23 cellular contexts compared by ENCODE assay signal in genomic region chr10:96236090-96236478, GRCh38. TPM values are rescaled to one million over a fixed set of nuclear protein-coding genes. Genes with fewer than 3 reads are reported as not detected.
DNase-seq lines count a peak whose midpoint lies in the region; ATAC-seq and TF ChIP-seq lines count a peak whose summit lies in the region.
"Had no signal": no experiment of that assay in that cellular context is flagged by ENCODE, and none has a peak within 500 bp of the region (broad histone marks: within the 10 kb centered on the region; RNA-seq: fewer than 3 reads in every experiment).

No MANE protein-coding gene starts in this region.

- no peak for TF ChIP-seq CTCF in activated B cell treated with CpG ODN at 0.5 μM for 24 hours (IDR thresholded peaks at IDR 0.05)

- no peak overlapping the region for H3K4me3 ChIP-seq in neuronal stem cell (ENCODE audit: low read length in 2 of 2)
- H3K4me3 ChIP-seq: breast epithelium, dorsolateral prefrontal cortex, left lung, MG63 had no signal

- H2AFZ ChIP-seq in neuronal stem cell (ENCODE audit: low read length): no peak overlapping the region

- H2BK5ac ChIP-seq in neuronal stem cell (ENCODE audit: low read length): no peak overlapping the region

- H3K23ac ChIP-seq in neuronal stem cell (ENCODE audit: low read depth, low read length, poor library complexity): no peak overlapping the region

- H3K4me3 Mint-ChIP-seq in activated B cell treated with CpG ODN at 0.5 μM for 24 hours: peak overlapping the region; percentile 57
- H3K4me3 Mint-ChIP-seq: activated CD8-positive, alpha-beta memory T cell treated with anti-CD3 and anti-CD28 coated beads, Interleukin-2, amount 10 ng/mL, durations not matched to agents 7 days and 5 days; activated T-helper 17 cell treated with anti-CD3 and anti-CD28 coated beads, Interleukin-2, amount 50 U/mL, for 72 hours; H9 had no signal

- no peak overlapping the region for H2AK5ac ChIP-seq in neuronal stem cell (ENCODE audit: low read depth, low read length)

- intact Hi-C loops in activated B cell treated with CpG ODN at 0.5 μM for 24 hours (cut with micrococcal nuclease): loop anchor here (1.0 kb wide), 1 partner anchor 8 kb away; no protein-coding TSS in a partner anchor

- ATAC-seq in activated B cell treated with CpG ODN at 0.5 μM for 24 hours (ENCODE audit: low read depth) (peak; percentile 67), GM21786 (IDR thresholded peaks at IDR 0.05; ENCODE audit: unreplicated experiment) (no peak), GM21737 (IDR thresholded peaks at IDR 0.05; ENCODE audit: unreplicated experiment) (no peak)
- ATAC-seq: activated CD8-positive, alpha-beta memory T cell treated with anti-CD3 and anti-CD28 coated beads, Interleukin-2, amount 10 ng/mL, durations not matched to agents 7 days and 5 days; activated T-helper 17 cell treated with anti-CD3 and anti-CD28 coated beads, Interleukin-2, amount 50 U/mL, for 72 hours; foreskin keratinocyte; left lung; SK-N-SH treated with all-trans-retinoic acid at 6 μM for 48 hours had no signal

- peaks cover 0 to 10% (median 0%) of the 10 kb centered on the region in 3 experiments for H3K27me3 ChIP-seq in neuronal stem cell (ENCODE audit: control insufficient read depth in 3 of 3, insufficient read depth in 3 of 3, low read depth in 1 of 3, low read length in 3 of 3)
- H3K27me3 ChIP-seq: breast epithelium, foreskin keratinocyte, left lung, MG63 had no signal

- H2BK12ac ChIP-seq in neuronal stem cell (ENCODE audit: low read length): no peak overlapping the region

- H3K4me1 Mint-ChIP-seq in activated B cell treated with CpG ODN at 0.5 μM for 24 hours: peaks cover 93% of the 10 kb centered on the region
- H3K4me1 Mint-ChIP-seq: activated CD8-positive, alpha-beta memory T cell treated with anti-CD3 and anti-CD28 coated beads, Interleukin-2, amount 10 ng/mL, durations not matched to agents 7 days and 5 days; activated T-helper 17 cell treated with anti-CD3 and anti-CD28 coated beads, Interleukin-2, amount 50 U/mL, for 72 hours had no signal

- H3K4ac ChIP-seq in neuronal stem cell (ENCODE audit: low read length): no peak overlapping the region

- POLR2A ChIA-PET in activated B cell treated with CpG ODN at 0.5 μM for 24 hours (lab: Charles Lee): interaction anchor here (1.0 to 5.1 kb wide), 3 partner anchors 34 to 55 kb away, joined by 4 to 39 read pairs (median 21); partner anchors contain the start of gene BLNK

- H3K27ac ChIP-seq in neuronal stem cell (replicated peaks; ENCODE audit: low read length): no peak overlapping the region
- H3K27ac ChIP-seq: breast epithelium, epithelial cell of prostate, foreskin keratinocyte, left lung had no signal

- H3K9me3 Mint-ChIP-seq in activated B cell treated with CpG ODN at 0.5 μM for 24 hours: no peaks in the 10 kb centered on the region
- H3K9me3 Mint-ChIP-seq: activated T-helper 17 cell treated with anti-CD3 and anti-CD28 coated beads, Interleukin-2, amount 50 U/mL, for 72 hours; H9 had no signal

- H3K4me1 ChIP-seq in neuronal stem cell (ENCODE audit: control insufficient read depth in 2 of 2, insufficient read depth in 1 of 2, low read depth in 1 of 2, low read length in 2 of 2): no peaks in the 10 kb centered on the region
- H3K4me1 ChIP-seq: breast epithelium, foreskin keratinocyte, left lung had no signal

- peaks cover 0 to 3% of the 10 kb centered on the region in 2 donors for H3K9me3 ChIP-seq in neuronal stem cell (replicated peaks in 1 of 2; ENCODE audit: control insufficient read depth in 2 of 2, insufficient read depth in 1 of 2, low read depth in 1 of 2, low read length in 2 of 2)
- H3K9me3 ChIP-seq: breast epithelium, left lung, MG63 had no signal

- peaks cover 94% of the 10 kb centered on the region for H3K36me3 Mint-ChIP-seq in activated B cell treated with CpG ODN at 0.5 μM for 24 hours (ENCODE audit: low read depth)
- H3K36me3 Mint-ChIP-seq: activated CD8-positive, alpha-beta memory T cell treated with anti-CD3 and anti-CD28 coated beads, Interleukin-2, amount 10 ng/mL, durations not matched to agents 7 days and 5 days had no signal

- no peak overlapping the region for H2BK120ac ChIP-seq in neuronal stem cell (ENCODE audit: low read depth, low read length)

- no peaks in the 10 kb centered on the region for H3K27me3 Mint-ChIP-seq in activated B cell treated with CpG ODN at 0.5 μM for 24 hours

- peak overlapping the region; percentile 91 for H3K14ac ChIP-seq in neuronal stem cell (ENCODE audit: low read length)

- no peaks in the 10 kb centered on the region for H3K79me1 ChIP-seq in neuronal stem cell (ENCODE audit: low read depth, low read length)

- H3K27ac Mint-ChIP-seq in activated B cell treated with CpG ODN at 0.5 μM for 24 hours: peak overlapping the region; percentile 85
- H3K27ac Mint-ChIP-seq: activated CD8-positive, alpha-beta memory T cell treated with anti-CD3 and anti-CD28 coated beads, Interleukin-2, amount 10 ng/mL, durations not matched to agents 7 days and 5 days; activated T-helper 17 cell treated with anti-CD3 and anti-CD28 coated beads, Interleukin-2, amount 50 U/mL, for 72 hours had no signal

- CTCF ChIA-PET in activated B cell treated with CpG ODN at 0.5 μM for 24 hours (lab: Charles Lee): interaction anchor here (3.4 kb wide), 1 partner anchor 56 kb away, joined by 23 read pairs; no protein-coding TSS in a partner anchor

- no peak overlapping the region for H4K91ac ChIP-seq in neuronal stem cell (ENCODE audit: low read depth, low read length, poor library complexity)

- H4K8ac ChIP-seq in neuronal stem cell (ENCODE audit: low read depth, low read length): no peak overlapping the region

- H3K36me3 ChIP-seq in neuronal stem cell (replicated peaks in 1 of 2; ENCODE audit: control insufficient read depth in 2 of 2, insufficient read depth in 2 of 2, low read length in 2 of 2): no peaks in the 10 kb centered on the region
- H3K36me3 ChIP-seq: breast epithelium, left lung, MG63 had no signal

- H2BK15ac ChIP-seq in neuronal stem cell (ENCODE audit: low read length): no peak overlapping the region

- no peak overlapping the region for H3K9ac ChIP-seq in neuronal stem cell (ENCODE audit: low read depth, low read length, poor library complexity)

- no CpG with 5 or more reads among the region's 6 CpGs for WGBS in neuronal stem cell (ENCODE audit: extremely low coverage in 2 of 2, insufficient read length in 2 of 2, insufficient replicate concordance in 1 of 2), 2 donors

- no peak overlapping the region for H3K4me2 ChIP-seq in neuronal stem cell (ENCODE audit: insufficient read depth, low read length, poor library complexity, severe bottlenecking)

- no peak for TF ChIP-seq POLR2A in erythroblast (IDR thresholded peaks at IDR 0.05; ENCODE audit: low read length)

- peak; percentile 66 for DNase-seq in GDM1 (lab: John Stamatoyannopoulos, UW)
- DNase-seq in Kasumi-1 (lab: John Stamatoyannopoulos, UW): peak; percentile 17 to 29
- DNase-seq in activated B cell treated with CpG ODN at 0.5 μM for 24 hours: no peak
- DNase-seq in neuronal stem cell (ENCODE audit: low spot score): no peak
- no peak for DNase-seq in NCI-H82 treated with DMSO at 0.1 percent for 48 hours (lab: John Stamatoyannopoulos, UW; ENCODE audit: unreplicated experiment)
- no peak for DNase-seq in erythroblast (lab: John Stamatoyannopoulos, UW)
- DNase-seq: activated CD4-positive, alpha-beta T cell treated with anti-CD3 and anti-CD28 coated beads for 4 hours; activated CD8-positive, alpha-beta memory T cell treated with anti-CD3 and anti-CD28 coated beads, Interleukin-2, amount 10 ng/mL, durations not matched to agents 7 days and 5 days; foreskin keratinocyte; H9; MG63; NCI-H1930; NCI-H226; T1000 had no signal

- peak overlapping the region; percentile 68 for H3K18ac ChIP-seq in neuronal stem cell (ENCODE audit: low read length)

RNA-seq across cellular contexts. Expression of gene BLNK, which starts 35.3 kb away (rescaled TPM):
- 238 and 267 TPM in 2 replicates for total RNA-seq in activated B cell treated with CpG ODN at 0.5 μM for 24 hours
- not detected for polyA plus RNA-seq in neuronal stem cell (2013, experiment 1 of 2)
- not detected for polyA plus RNA-seq in neuronal stem cell (2013, experiment 2 of 2)
- total RNA-seq: activated CD8-positive, alpha-beta memory T cell treated with anti-CD3 and anti-CD28 coated beads, Interleukin-2, amount 10 ng/mL, durations not matched to agents 7 days and 5 days; activated T-helper 17 cell treated with anti-CD3 and anti-CD28 coated beads, Interleukin-2, amount 50 U/mL, for 72 hours; foreskin keratinocyte; H9; RPMI7951 had no signal

Comparison
In these comparisons a context has a peak if more than half of its experiments do, and no peak if none do; other contexts are left out.
1. DNase-seq: peak in GDM1 (single experiment) and Kasumi-1 (2 of 2); none in activated B cell treated with CpG ODN at 0.5 μM for 24 hours (single experiment), neuronal stem cell (single experiment), NCI-H82 treated with DMSO at 0.1 percent for 48 hours (single experiment) and erythroblast (0 of 2).